8 cellular contexts compared by ENCODE assay signal in the genomic region with DNA sequence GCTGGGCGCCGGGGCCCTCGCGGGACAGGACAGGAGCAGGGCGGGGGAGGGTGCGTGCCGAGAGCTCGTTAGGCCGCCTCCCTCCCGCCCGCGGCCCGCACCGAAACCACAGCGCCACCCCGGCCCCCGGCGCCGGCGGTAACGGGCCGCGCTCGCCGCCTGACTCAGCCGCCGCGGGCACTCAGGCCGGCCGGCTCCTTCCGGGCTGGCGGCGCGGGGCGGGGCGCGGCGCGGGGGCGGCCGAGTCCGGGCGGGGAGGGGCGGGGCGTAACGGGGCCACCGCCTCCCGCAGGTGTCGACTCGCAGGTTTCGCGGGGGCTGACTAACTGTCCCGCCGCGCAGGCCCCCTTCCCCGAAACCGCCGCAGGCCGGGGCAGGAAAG. TPM values are rescaled to one million over a fixed set of nuclear protein-coding genes. Genes with fewer than 3 reads are reported as not detected.
DNase-seq lines count a peak whose midpoint lies in the region; ATAC-seq, FAIRE-seq and TF ChIP-seq lines count a peak whose summit lies in the region.

TSS of gene AP5B1 (minus strand) at position 207 of the 382 bp plus-strand sequence. CDS start 385 bp downstream, outside the sequence.

- H2AFZ ChIP-seq in keratinocyte (ENCODE audit: control insufficient read depth, low read length), result peak within 1 kb of the TSS; percentile 82

- peak within 1 kb of the TSS; percentile 59 for H3K27ac Mint-ChIP-seq in activated B cell treated with CpG ODN at 0.5 μM for 24 hours

- dilution Hi-C loops in keratinocyte (cut with MboI; ENCODE audit: extremely low pct_ligation_motif_present, low sequenced_read_pairs), result no loop called here

- H3K9ac ChIP-seq in keratinocyte (ENCODE audit: control insufficient read depth, extremely low read depth, insufficient read depth, low read length), result peak within 1 kb of the TSS; percentile 93

- H3K4me1 Mint-ChIP-seq in activated B cell treated with CpG ODN at 0.5 μM for 24 hours, result peaks cover 16% of the 10 kb centered on the region

- H3K9me3 ChIP-seq in KOPT-K1 (ENCODE audit: insufficient read depth, low read length, poor library complexity, severe bottlenecking) (no peaks in the 10 kb centered on the region), keratinocyte (ENCODE audit: control insufficient read depth, low read depth, low read length) (no peaks in the 10 kb centered on the region)

- FAIRE-seq in keratinocyte (lab: Jason Lieb, UNC), result no peak

- ATAC-seq in GM21515 (IDR thresholded peaks at IDR 0.05; ENCODE audit: unreplicated experiment), result peak; percentile 48
- peak; percentile 75 for ATAC-seq in activated B cell treated with CpG ODN at 0.5 μM for 24 hours (ENCODE audit: low read depth)
- no peak for ATAC-seq in HG02870 (IDR thresholded peaks at IDR 0.05; ENCODE audit: unreplicated experiment)

- H3K36me3 ChIP-seq in KOPT-K1 (ENCODE audit: insufficient read depth, low read length) (peaks cover 35% of the 10 kb centered on the region), keratinocyte (ENCODE audit: control insufficient read depth in 2 of 2, extremely low read depth in 1 of 2, insufficient read depth in 2 of 2, low read length in 2 of 2) (peaks cover 4 to 5% of the 10 kb centered on the region in 2 experiments)

- H4K20me1 ChIP-seq in keratinocyte (ENCODE audit: control insufficient read depth, extremely low read depth, insufficient read depth, low read length), result no peaks in the 10 kb centered on the region

- peak; percentile 36 for DNase-seq in ELF-1 (ENCODE audit: low read depth, low spot score)
- DNase-seq in activated B cell treated with CpG ODN at 0.5 μM for 24 hours, result peak; percentile 79
- DNase-seq in central memory CD4-positive, alpha-beta T cell, result peak; percentile 59
- DNase-seq in keratinocyte (ENCODE audit: low read depth, low spot score), result no peak
- DNase-seq in stimulated activated CD4-positive, alpha-beta T cell treated with anti-CD3 and anti-CD28 coated beads, Interleukin-15, amount 100 ng/mL, for 24 hours, result peak; percentile 81

- no peaks in the 10 kb centered on the region for H3K9me3 Mint-ChIP-seq in activated B cell treated with CpG ODN at 0.5 μM for 24 hours

- peak within 1 kb of the TSS; percentile 86 for H3K4me3 Mint-ChIP-seq in activated B cell treated with CpG ODN at 0.5 μM for 24 hours

- CTCF ChIA-PET in activated B cell treated with CpG ODN at 0.5 μM for 24 hours (lab: Charles Lee), result interaction anchor here (0.7 to 4.9 kb wide), 18 partner anchors 8 to 210 kb away, joined by 3 to 62 read pairs (median 6); partner anchors contain the start of genes CCDC85B, KAT5, PCNX3 and SNX32

- peak within 1 kb of the TSS; percentile 86 for H3K4me2 ChIP-seq in keratinocyte (ENCODE audit: control insufficient read depth, extremely low read depth, insufficient read depth, low read depth, low read length)

- POLR2A ChIA-PET in activated B cell treated with CpG ODN at 0.5 μM for 24 hours (lab: Charles Lee), result interaction anchor here (0.9 to 2.9 kb wide), 11 partner anchors 10 to 156 kb away, joined by 3 to 46 read pairs (median 6); partner anchors contain the start of genes CFL1, KAT5, MUS81 and RNASEH2C

- H3K27me3 ChIP-seq in keratinocyte (ENCODE audit: control insufficient read depth, extremely low read depth, insufficient read depth, low read length), result no peaks in the 10 kb centered on the region

- no peaks in the 10 kb centered on the region for H3K27me3 Mint-ChIP-seq in activated B cell treated with CpG ODN at 0.5 μM for 24 hours

- H3K4me3 ChIP-seq in keratinocyte (ENCODE audit: control insufficient read depth in 2 of 3, extremely low read depth in 1 of 3, insufficient read depth in 2 of 3, low read depth in 1 of 3, low read length in 3 of 3), result peak within 1 kb of the TSS; percentile 84 to 88 (median 87)

- TF ChIP-seq CTCF in activated B cell treated with CpG ODN at 0.5 μM for 24 hours (IDR thresholded peaks at IDR 0.05) (no peak), keratinocyte (optimal IDR thresholded peaks at IDR 0.05 in 1 of 3, IDR thresholded peaks at IDR 0.05 in 1 of 3, conservative IDR thresholded peaks at IDR 0.05 in 1 of 3; ENCODE audit: extremely low read depth in 1 of 3, insufficient read depth in 2 of 3, low read length in 3 of 3) (peak in 1 of 3 experiments; percentile 23)

- peaks cover 16% of the 10 kb centered on the region for H3K36me3 Mint-ChIP-seq in activated B cell treated with CpG ODN at 0.5 μM for 24 hours (ENCODE audit: low read depth)

- H3K79me2 ChIP-seq in keratinocyte (ENCODE audit: control insufficient read depth, insufficient read depth, low read length), result peaks cover 27% of the 10 kb centered on the region

- H3K4me1 ChIP-seq in keratinocyte (ENCODE audit: control insufficient read depth, extremely low read depth, insufficient read depth, low read length), result peaks cover 16% of the 10 kb centered on the region

- H3K27ac ChIP-seq in KOPT-K1 (ENCODE audit: low read depth, low read length, poor library complexity, severe bottlenecking) (peak within 1 kb of the TSS; percentile 73), keratinocyte (ENCODE audit: control insufficient read depth, insufficient read depth, low read length) (peak within 1 kb of the TSS; percentile 86)

- intact Hi-C loops in activated B cell treated with CpG ODN at 0.5 μM for 24 hours (cut with micrococcal nuclease), result loop anchor here (1.0 to 2.0 kb wide), 7 partner anchors 11 to 209 kb away; partner anchors contain the start of genes CFL1, FIBP and RNASEH2C

- H3K9me1 ChIP-seq in keratinocyte (ENCODE audit: control insufficient read depth, extremely low read depth, insufficient read depth, low read length), result no peaks in the 10 kb centered on the region

RNA-seq across cellular contexts. Expression of gene AP5B1, which starts in this region (rescaled TPM):
- total RNA-seq in activated B cell treated with CpG ODN at 0.5 μM for 24 hours, result 17.4 and 20.9 TPM in 2 replicates
- polyA plus RNA-seq in keratinocyte, result 3.1 to 6.8 TPM (median 3.1 TPM) in 3 replicates
- polyA plus RNA-seq in keratinocyte (2011; ENCODE audit: low read depth), result 1.9 TPM
- polyA plus RNA-seq in keratinocyte (2011; cell fraction: cytosol; rRNA removed), result 1.6 and 3.2 TPM in 2 replicates
- polyA plus RNA-seq in keratinocyte (2011; cell fraction: nucleus; rRNA removed), result 9.4 and 12.4 TPM in 2 replicates
- 5.1 and 6.5 TPM in 2 replicates for polyA plus RNA-seq in keratinocyte (2012; ENCODE audit: low replicate concordance)
- 6.3 to 10.1 TPM (median 7.3 TPM) in 3 replicates for polyA minus RNA-seq in keratinocyte
- polyA minus RNA-seq in keratinocyte (2011; cell fraction: cytosol; rRNA and poly(A)+ RNA removed), result 10.7 TPM
- polyA minus RNA-seq in keratinocyte (2011; cell fraction: nucleus; rRNA and poly(A)+ RNA removed), result 12.8 TPM in 2 replicates
